22 cellular contexts compared by ENCODE assay signal in the genomic region with DNA sequence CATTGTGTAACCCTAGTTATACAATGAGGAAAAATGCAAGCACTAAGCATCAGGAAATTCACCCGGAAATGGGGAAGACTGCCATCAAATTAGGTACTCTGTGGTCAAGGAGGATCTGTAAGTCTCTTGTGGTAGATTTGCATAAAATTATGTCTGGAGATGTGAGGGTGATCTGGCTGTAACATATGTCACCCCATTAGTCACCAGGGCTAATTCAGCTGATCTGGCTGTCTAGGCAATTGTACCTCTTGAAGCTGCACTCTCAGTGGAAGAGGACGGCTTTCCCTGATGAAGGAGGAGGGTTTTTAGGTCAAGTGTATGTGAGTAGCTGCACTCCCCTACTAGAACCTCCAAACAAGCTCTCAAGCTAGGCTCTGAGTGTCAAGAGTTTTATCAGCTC.
A peak's percentile ranks its signal among the peaks of the same experiment; 100 is the strongest.
DNase-seq lines count a peak whose midpoint lies in the region; ATAC-seq, FAIRE-seq and TF ChIP-seq lines count a peak whose summit lies in the region.
"Had no signal": no experiment of that assay in that cellular context is flagged by ENCODE, and none has a peak within 500 bp of the region (broad histone marks: within the 10 kb centered on the region; RNA-seq: fewer than 3 reads in every experiment).

No MANE protein-coding gene starts in this region.

- H3K79me2 ChIP-seq in OCI-LY3 (ENCODE audit: low read length): no peaks in the 10 kb centered on the region
- H3K79me2 ChIP-seq: hepatocyte had no signal

- no peaks in the 10 kb centered on the region for H3K9me3 ChIP-seq in OCI-LY3 (ENCODE audit: insufficient read depth, low read length)
- H3K9me3 ChIP-seq: body of pancreas, transverse colon had no signal

- H3K4me3 ChIP-seq in OCI-LY3 (ENCODE audit: low read length): no peak overlapping the region
- H3K4me3 ChIP-seq: body of pancreas, dorsolateral prefrontal cortex, hepatocyte, transverse colon had no signal

- no peaks in the 10 kb centered on the region for H4K20me1 ChIP-seq in OCI-LY3 (ENCODE audit: insufficient read depth, low read length)

- peak overlapping the region; percentile 46; the same call in 1 of the 2 replicates for H2AFZ ChIP-seq in OCI-LY3 (ENCODE audit: low read depth, low read length)
- H2AFZ ChIP-seq: hepatocyte had no signal

- no peak for FAIRE-seq in RCC 7860 (lab: Jason Lieb, UNC)

- H3K9ac ChIP-seq in OCI-LY3 (ENCODE audit: low read length): no peak overlapping the region

- H3K4me1 ChIP-seq in OCI-LY3 (ENCODE audit: low read length): peaks cover 7% of the 10 kb centered on the region
- H3K4me1 ChIP-seq: body of pancreas had no signal

- H3K36me3 ChIP-seq in OCI-LY3 (replicated peaks; ENCODE audit: low read depth, low read length): no peaks in the 10 kb centered on the region
- H3K36me3 ChIP-seq: transverse colon had no signal

- no peak overlapping the region for H3K4me2 ChIP-seq in OCI-LY3 (ENCODE audit: low read length)
- H3K4me2 ChIP-seq: hepatocyte had no signal

- H3K27me3 ChIP-seq in OCI-LY3 (ENCODE audit: low read depth, low read length): no peaks in the 10 kb centered on the region
- H3K27me3 ChIP-seq: body of pancreas, hepatocyte, transverse colon had no signal

- TF ChIP-seq CTCF in OCI-LY3 (IDR thresholded peaks at IDR 0.05; ENCODE audit: low read depth, low read length): no peak

- H3K27ac ChIP-seq in OCI-LY3 (ENCODE audit: low read length): no peak overlapping the region
- H3K27ac ChIP-seq: body of pancreas, dorsolateral prefrontal cortex, hepatocyte, transverse colon had no signal

- DNase-seq in DMS79 (lab: John Stamatoyannopoulos, UW) (peak; percentile 10), RCC 7860 (ENCODE audit: low spot score) (no peak), DMS 273 (lab: John Stamatoyannopoulos, UW; ENCODE audit: unreplicated experiment) (no peak)
- DNase-seq: ACHN; activated CD4-positive, CD25-positive, alpha-beta regulatory T cell; activated naive CD4-positive, alpha-beta T cell treated with Interleukin-2 at 50 U/mL for 16 hours; body of pancreas; CD8-positive, alpha-beta memory T cell; dorsolateral prefrontal cortex; GDM1; HFFc6; kidney glomerular epithelial cell; occipital lobe; RPMI8226; stimulated activated CD4-positive, alpha-beta T cell treated with anti-CD3 and anti-CD28 coated beads, Interleukin-4, amount 100 ng/mL, for 24 hours; transverse colon had no signal

- ATAC-seq in GM19372 (IDR thresholded peaks at IDR 0.05; ENCODE audit: low read depth, unreplicated experiment): peak; percentile 81
- peak; percentile 83 for ATAC-seq in HG03354 (IDR thresholded peaks at IDR 0.05; ENCODE audit: poor library complexity, severe bottlenecking, unreplicated experiment)
- no peak for ATAC-seq in GM19463 (IDR thresholded peaks at IDR 0.05; ENCODE audit: unreplicated experiment)
- ATAC-seq in GM19455 (IDR thresholded peaks at IDR 0.05; ENCODE audit: unreplicated experiment): no peak
- ATAC-seq: body of pancreas had no signal

Comparison
In these comparisons a context has a peak if more than half of its experiments do, and no peak if none do; other contexts are left out.
1. ATAC-seq: peak in GM19372 (single experiment) and HG03354 (single experiment); none in GM19463 (single experiment) and GM19455 (single experiment).